Comparison of ENCODE assay signal across 22 cellular contexts in the genomic region with DNA sequence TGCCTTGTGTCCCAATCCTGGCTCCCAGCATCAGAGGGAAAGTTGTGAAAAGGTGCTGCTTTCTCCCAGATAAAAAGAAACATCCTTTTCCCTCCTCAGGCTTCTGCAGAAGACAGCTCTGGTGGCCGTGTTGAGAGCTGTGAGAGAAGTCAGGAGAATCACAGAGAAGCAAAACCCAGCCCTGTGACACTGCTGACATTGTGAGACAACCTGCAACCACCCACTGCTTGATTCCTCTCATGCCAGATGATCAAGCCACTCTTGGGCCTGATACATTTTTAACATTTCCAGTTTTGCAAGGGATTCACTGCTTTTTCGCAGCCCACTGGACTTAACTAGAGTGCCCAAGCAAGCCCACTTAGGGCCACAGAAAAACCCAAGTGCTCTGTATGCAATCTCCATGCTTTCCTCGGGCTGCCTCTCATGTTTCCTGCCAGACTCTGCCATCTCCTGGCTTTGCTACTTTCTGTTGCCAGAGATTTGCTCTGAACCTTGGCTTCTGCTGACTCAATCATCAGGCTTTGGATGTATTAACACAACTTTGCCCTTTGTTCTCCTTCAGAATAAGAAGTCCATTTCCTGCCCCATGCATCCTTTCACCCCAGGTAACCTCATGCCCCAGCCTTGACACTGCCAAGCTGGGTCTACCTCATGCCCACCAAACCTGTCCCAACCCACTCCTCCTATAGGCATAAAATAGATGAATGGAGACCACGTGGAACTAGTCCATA. TPM values are rescaled to one million over a fixed set of nuclear protein-coding genes. Genes with fewer than 3 reads are reported as not detected.
"Had no signal": no experiment of that assay in that cellular context is flagged by ENCODE, and none has a peak within 500 bp of the region (broad histone marks: within the 10 kb centered on the region; RNA-seq: fewer than 3 reads in every experiment).

No MANE protein-coding gene starts in this region.

- H3K36me3 Mint-ChIP-seq: brain had no signal

- H3K27ac ChIP-seq: foreskin keratinocyte had no signal

- H3K4me3 Mint-ChIP-seq: activated CD4-positive, alpha-beta T cell treated with anti-CD3 and anti-CD28 coated beads, Interleukin-2, amount 10 ng/mL, durations not matched to agents 24 days and 14 days; activated CD8-positive, alpha-beta T cell treated with anti-CD3 and anti-CD28 coated beads, Interleukin-2, amount 10 ng/mL, durations not matched to agents 7 days and 5 days; activated T-cell treated with anti-CD3 and anti-CD28 coated beads, Interleukin-2, amount 50 U/mL, for 24 hours; brain; neural crest cell; stimulated activated naive CD8-positive, alpha-beta T cell treated with anti-CD3 and anti-CD28 coated beads, Interleukin-15, Interleukin-2, amounts not matched to agents 100 ng/mL and 50 ng/mL, for 24 hours had no signal

- DNase-seq: activated CD4-positive, alpha-beta T cell treated with anti-CD3 and anti-CD28 coated beads, Interleukin-2, amount 10 ng/mL, durations not matched to agents 24 days and 14 days; activated CD4-positive, CD25-positive, alpha-beta regulatory T cell; activated CD8-positive, alpha-beta T cell treated with anti-CD3 and anti-CD28 coated beads, Interleukin-2, amount 10 ng/mL, durations not matched to agents 7 days and 5 days; activated naive CD4-positive, alpha-beta T cell treated with Interleukin-2 at 50 U/mL for 16 hours; activated T-cell treated with anti-CD3 and anti-CD28 coated beads, Interleukin-2, amount 50 U/mL, for 24 hours; anterior cingulate cortex; central memory CD4-positive, alpha-beta T cell; foreskin keratinocyte; hypothalamus; islet precursor cell; mammary epithelial cell; midbrain; T1000; trophoblast cell had no signal

- H3K4me1 ChIP-seq: foreskin keratinocyte had no signal

- H3K4me1 Mint-ChIP-seq: activated CD4-positive, alpha-beta T cell treated with anti-CD3 and anti-CD28 coated beads, Interleukin-2, amount 10 ng/mL, durations not matched to agents 24 days and 14 days had no signal

- H3K27me3 Mint-ChIP-seq: brain; stimulated activated naive CD8-positive, alpha-beta T cell treated with anti-CD3 and anti-CD28 coated beads, Interleukin-15, Interleukin-2, amounts not matched to agents 100 ng/mL and 50 ng/mL, for 24 hours had no signal

- H3K27ac Mint-ChIP-seq: activated CD4-positive, alpha-beta T cell treated with anti-CD3 and anti-CD28 coated beads, Interleukin-2, amount 10 ng/mL, durations not matched to agents 24 days and 14 days; activated CD8-positive, alpha-beta T cell treated with anti-CD3 and anti-CD28 coated beads, Interleukin-2, amount 10 ng/mL, durations not matched to agents 7 days and 5 days; activated T-cell treated with anti-CD3 and anti-CD28 coated beads, Interleukin-2, amount 50 U/mL, for 24 hours; activated T-helper 2 cell treated with anti-CD3 and anti-CD28 coated beads, Interferon-gamma antibody, Interleukin-2, Interleukin-4, amounts not matched to agents 10 μg/mL and 5 μg/mL and 100 μg/mL, durations not matched to agents 14 hours and 24 hours and 36 hours; stimulated activated naive CD8-positive, alpha-beta T cell treated with anti-CD3 and anti-CD28 coated beads, Interleukin-15, Interleukin-2, amounts not matched to agents 100 ng/mL and 50 ng/mL, for 24 hours had no signal

- H3K9me3 Mint-ChIP-seq: activated CD4-positive, alpha-beta T cell treated with anti-CD3 and anti-CD28 coated beads, Interleukin-2, amount 10 ng/mL, durations not matched to agents 24 days and 14 days; activated T-cell treated with anti-CD3 and anti-CD28 coated beads, Interleukin-2, amount 50 U/mL, for 24 hours; activated T-helper 2 cell treated with anti-CD3 and anti-CD28 coated beads, Interferon-gamma antibody, Interleukin-2, Interleukin-4, amounts not matched to agents 10 μg/mL and 5 μg/mL and 100 μg/mL, durations not matched to agents 14 hours and 24 hours and 36 hours; brain; neural crest cell; stimulated activated naive CD8-positive, alpha-beta T cell treated with anti-CD3 and anti-CD28 coated beads, Interleukin-15, Interleukin-2, amounts not matched to agents 100 ng/mL and 50 ng/mL, for 24 hours had no signal

RNA-seq across cellular contexts. Expression of a gene that starts 24.9 kb away (rescaled TPM):
- total RNA-seq: activated CD4-positive, alpha-beta T cell treated with anti-CD3 and anti-CD28 coated beads, Interleukin-2, amount 10 ng/mL, durations not matched to agents 24 days and 14 days; activated CD8-positive, alpha-beta T cell treated with anti-CD3 and anti-CD28 coated beads, Interleukin-2, amount 10 ng/mL, durations not matched to agents 7 days and 5 days; activated T-helper 2 cell treated with anti-CD3 and anti-CD28 coated beads, Interferon-gamma antibody, Interleukin-2, Interleukin-4, amounts not matched to agents 10 μg/mL and 5 μg/mL and 100 μg/mL, durations not matched to agents 14 hours and 24 hours and 36 hours; epithelial cell of proximal tubule; fibroblast of lung; foreskin keratinocyte; mammary epithelial cell; neural crest cell; skeletal muscle tissue; T-helper 1 cell treated with Interleukin-12 subunit alpha and Interleukin-12 subunit beta and Interleukin-4 antibody, amounts not matched to agents 30 ng/mL and 1 ng/mL, for 36 hours had no signal
- polyA plus RNA-seq: fibroblast of lung, foreskin keratinocyte, mammary epithelial cell had no signal
